In the genomic region with DNA sequence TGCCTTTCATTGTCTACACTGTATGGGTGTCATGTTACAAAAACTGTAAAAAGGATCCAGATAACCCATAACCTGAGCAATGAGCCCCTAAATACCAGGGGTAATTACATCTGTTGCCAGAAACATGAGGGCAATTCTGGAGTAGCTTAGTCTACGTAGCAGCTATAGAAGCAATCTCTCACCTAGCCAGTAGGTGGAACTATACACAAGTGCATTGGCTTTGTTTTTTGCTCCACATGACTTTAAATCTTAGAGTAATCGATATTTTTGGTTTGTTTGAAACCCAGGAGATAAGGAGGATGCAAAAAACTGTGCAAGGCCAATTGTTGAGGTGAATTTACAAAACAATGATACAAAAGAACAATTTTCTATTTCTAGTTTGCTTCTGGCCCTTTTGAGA, we compare ENCODE assay signal across 8 cellular contexts. TPM values are rescaled to one million over a fixed set of nuclear protein-coding genes. Genes with fewer than 3 reads are reported as not detected.
A peak's percentile ranks its signal among the peaks of the same experiment; 100 is the strongest.
DNase-seq lines count a peak whose midpoint lies in the region; ATAC-seq and TF ChIP-seq lines count a peak whose summit lies in the region.

No MANE protein-coding gene starts in this region.

- no peak overlapping the region for H3K27ac ChIP-seq in hepatocyte
- no peak overlapping the region for H3K27ac ChIP-seq in transverse colon

- H3K9me3 ChIP-seq in hepatocyte (ENCODE audit: low read depth) (no peaks in the 10 kb centered on the region), transverse colon (no peaks in the 10 kb centered on the region)

- no peak overlapping the region for H3K4me2 ChIP-seq in hepatocyte

- H3K4me3 ChIP-seq in WI38 (ENCODE audit: low read depth, low read length) (no peak overlapping the region), hepatocyte (no peak overlapping the region), transverse colon (no peak overlapping the region)

- H4K20me1 ChIP-seq in hepatocyte (ENCODE audit: insufficient read depth, poor library complexity, severe bottlenecking): no peaks in the 10 kb centered on the region

- TF ChIP-seq EP300 in transverse colon (IDR thresholded peaks at IDR 0.05; ENCODE audit: low read depth): no peak

- peaks cover 13% of the 10 kb centered on the region for H3K4me1 ChIP-seq in hepatocyte (ENCODE audit: insufficient read depth)
- H3K4me1 ChIP-seq in transverse colon: peaks cover 0 to 10% (median 7%) of the 10 kb centered on the region in 4 donors

- DNase-seq in AG20443 (ENCODE audit: low spot score) (peak; percentile 34), hepatocyte (ENCODE audit: low spot score) (peak; percentile 60), transverse colon (no peak)

- no peak for TF ChIP-seq POLR2A in transverse colon (IDR thresholded peaks at IDR 0.05)

- no peaks in the 10 kb centered on the region for H3K9me2 ChIP-seq in hepatocyte (replicated peaks; ENCODE audit: insufficient read depth)

- in situ Hi-C loops in transverse colon (cut with MboI; ENCODE audit: low pct_ligation_motif_present in 1 of 4, low pct_unique_long_range_greater_than_20kb in 1 of 4, low sequenced_read_pairs in 3 of 4): loop anchor here in 3 of 4 donors (25.0 kb wide), 3 partner anchors 931 to 1781 kb away; no protein-coding TSS in a partner anchor

- no peak overlapping the region for H2AFZ ChIP-seq in hepatocyte

- TF ChIP-seq CTCF in GM12874 (IDR thresholded peaks at IDR 0.05; ENCODE audit: insufficient read depth, low read depth, low read length): peak; percentile 50; the same call in 1 of the 2 replicates
- peak; percentile 65 for TF ChIP-seq CTCF in LNCAP (IDR thresholded peaks at IDR 0.05)
- TF ChIP-seq CTCF in WI38 (IDR thresholded peaks at IDR 0.05; ENCODE audit: low read depth, low read length): peak; percentile 60; the same call in 1 of the 2 replicates
- peak; percentile 77 for TF ChIP-seq CTCF in hepatocyte (IDR thresholded peaks at IDR 0.05; ENCODE audit: poor library complexity)
- peak; percentile 47 to 70 (median 57) for TF ChIP-seq CTCF in transverse colon (IDR thresholded peaks at IDR 0.05)

- no peaks in the 10 kb centered on the region for H3K36me3 ChIP-seq in hepatocyte (replicated peaks; ENCODE audit: insufficient read depth, low read depth)
- no peaks in the 10 kb centered on the region for H3K36me3 ChIP-seq in transverse colon

- no peak for ATAC-seq in GM21619 (IDR thresholded peaks at IDR 0.05; ENCODE audit: unreplicated experiment)
- no peak for ATAC-seq in HG03025 (IDR thresholded peaks at IDR 0.05; ENCODE audit: low FRiP score, unreplicated experiment)

- WGBS in hepatocyte (ENCODE audit: low lambda C conversion rate, missing lambda C conversion rate): 20% methylated on average over 2 of the region's 2 CpGs
- WGBS in transverse colon (ENCODE audit: low coverage in 1 of 2), 2 donors: 0 to 7% methylated on average over 2 of the region's 2 CpGs

- intact Hi-C loops in transverse colon (cut with DNase I; ENCODE audit: low total_unique reads): no loop called here

- no peaks in the 10 kb centered on the region for H3K27me3 ChIP-seq in hepatocyte
- no peaks in the 10 kb centered on the region for H3K27me3 ChIP-seq in transverse colon

- H3K79me2 ChIP-seq in hepatocyte: peaks cover 3% of the 10 kb centered on the region

RNA-seq across cellular contexts. Expression of a gene that starts 57.5 kb away (rescaled TPM):
- total RNA-seq in hepatocyte (0.12 and 0.20 TPM in 2 replicates), transverse colon (under 1 TPM in 2 of 4 donors, not detected in 2; 0.41 to 0.79 TPM)
- polyA plus RNA-seq in hepatocyte: 0.34 and 0.69 TPM in 2 replicates
